ENCODE assay signal across 27 cellular contexts in the genomic region with DNA sequence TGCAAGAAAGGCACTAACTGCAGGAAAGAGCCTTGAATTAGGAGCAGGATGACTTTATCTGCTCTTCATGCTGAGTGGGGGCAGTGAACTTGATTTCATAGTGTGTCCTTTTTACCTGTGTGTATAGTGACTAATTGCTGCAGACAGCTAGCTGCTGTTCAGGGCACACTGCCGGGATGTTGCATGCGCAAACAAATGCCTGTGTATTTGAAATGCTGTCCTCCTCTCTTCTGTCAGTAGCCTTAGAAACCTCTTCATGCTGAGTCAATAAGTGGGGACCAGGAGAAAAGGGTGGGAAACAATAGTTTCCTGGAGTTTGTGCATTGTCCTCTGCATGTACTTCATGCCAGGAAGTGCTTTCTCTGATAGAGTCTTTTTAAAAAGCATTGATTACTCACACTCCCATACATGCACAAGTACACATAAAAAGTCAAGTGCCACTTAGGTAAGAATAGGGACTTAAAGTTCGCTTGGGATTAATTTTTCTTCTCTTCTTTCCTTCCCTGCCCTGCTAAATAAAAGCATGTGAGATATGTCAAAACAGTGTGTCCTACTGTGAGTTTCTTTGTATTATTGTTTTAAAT.
DNase-seq lines count a peak whose midpoint lies in the region; ATAC-seq and TF ChIP-seq lines count a peak whose summit lies in the region.
"Had no signal": no experiment of that assay in that cellular context is flagged by ENCODE, and none has a peak within 500 bp of the region (broad histone marks: within the 10 kb centered on the region; RNA-seq: fewer than 3 reads in every experiment).

No MANE protein-coding gene starts in this region.

- ATAC-seq in HG03025 (IDR thresholded peaks at IDR 0.05; ENCODE audit: low FRiP score, unreplicated experiment) = no peak
- ATAC-seq: activated CD4-positive, alpha-beta T cell treated with anti-CD3 and anti-CD28 coated beads for 36 hours; activated naive CD4-positive, alpha-beta T cell treated with anti-CD3 and anti-CD28 coated beads, Interleukin-2, amount 50 U/mL, for 72 hours; gastroesophageal sphincter; HepG2; left colon; stimulated activated naive B cell treated with anti-CD40 and anti-IgM and Interleukin-4, amounts not matched to agents 10 μg/mL and 1 μg/mL and 100 μg/mL, for 72 hours had no signal

- no peaks in the 10 kb centered on the region for H3K9me2 ChIP-seq in hepatocyte (replicated peaks; ENCODE audit: insufficient read depth)

- H3K4me3 ChIP-seq in hepatocyte (no peak overlapping the region), A673 (ENCODE audit: low read depth, low read length, poor library complexity, severe bottlenecking) (no peak overlapping the region)
- H3K4me3 ChIP-seq: breast epithelium, gastroesophageal sphincter, pancreas had no signal

- no peak overlapping the region for H3K27ac ChIP-seq in hepatocyte
- no peak overlapping the region for H3K27ac ChIP-seq in A673 (ENCODE audit: low read depth, low read length, poor library complexity, severe bottlenecking)
- H3K27ac ChIP-seq: 22Rv1, breast epithelium, C4-2B, pancreas had no signal

- no peak for TF ChIP-seq CTCF in hepatocyte (IDR thresholded peaks at IDR 0.05; ENCODE audit: poor library complexity)
- TF ChIP-seq CTCF in GM13976 (IDR thresholded peaks at IDR 0.05; ENCODE audit: borderline replicate concordance, control extremely low read depth, extremely low read depth, insufficient read depth, missing control alignments) = no peak
- TF ChIP-seq CTCF in A673 (conservative IDR thresholded peaks at IDR 0.05; ENCODE audit: low read depth, low read length) = no peak

- H3K27me3 ChIP-seq in hepatocyte (no peaks in the 10 kb centered on the region), A673 (replicated peaks; ENCODE audit: insufficient read depth, low read depth, low read length, poor library complexity) (no peaks in the 10 kb centered on the region)
- H3K27me3 ChIP-seq: breast epithelium, gastroesophageal sphincter, pancreas had no signal

- POLR2A ChIA-PET in A673 (lab: Charles Lee; ENCODE audit: low non-redundant PET) = no interaction called here

- H3K36me3 ChIP-seq in hepatocyte (replicated peaks; ENCODE audit: insufficient read depth, low read depth) = no peaks in the 10 kb centered on the region
- no peaks in the 10 kb centered on the region for H3K36me3 ChIP-seq in A673 (ENCODE audit: insufficient read depth, low read length, poor library complexity, severe bottlenecking)
- H3K36me3 ChIP-seq: breast epithelium, gastroesophageal sphincter, pancreas had no signal

- BruUV-seq in A673 (replicated peaks; lab: Mats Ljungman, UMichigan) = no TSS peak

- in situ Hi-C loops in GM13976 (cut with MboI; ENCODE audit: low sequenced_read_pairs, unreplicated experiment) = no loop called here

- CTCF ChIA-PET in A673 (lab: Charles Lee) = no interaction called here

- no peaks in the 10 kb centered on the region for H3K9me3 ChIP-seq in hepatocyte (ENCODE audit: low read depth)
- peaks cover 5% of the 10 kb centered on the region for H3K9me3 ChIP-seq in A673 (ENCODE audit: low read depth, low read length, poor library complexity, severe bottlenecking)
- H3K9me3 ChIP-seq: pancreas had no signal

- H2AFZ ChIP-seq in hepatocyte = no peak overlapping the region

- peak overlapping the region; percentile 39 for H3K4me2 ChIP-seq in hepatocyte

- no peaks in the 10 kb centered on the region for H3K4me1 ChIP-seq in hepatocyte (ENCODE audit: insufficient read depth)
- no peaks in the 10 kb centered on the region for H3K4me1 ChIP-seq in A673 (ENCODE audit: insufficient read depth, low read length, poor library complexity, severe bottlenecking)
- H3K4me1 ChIP-seq: breast epithelium, pancreas had no signal

- H3K79me2 ChIP-seq in hepatocyte = no peaks in the 10 kb centered on the region

- intact Hi-C loops in A673 (cut with micrococcal nuclease; ENCODE audit: unreplicated experiment) = no loop called here

- 45% methylated on average over 3 of the region's 3 CpGs for WGBS in hepatocyte (ENCODE audit: low lambda C conversion rate, missing lambda C conversion rate)

- H4K20me1 ChIP-seq in hepatocyte (ENCODE audit: insufficient read depth, poor library complexity, severe bottlenecking) = no peaks in the 10 kb centered on the region

- DNase-seq in NCI-H1417 (lab: John Stamatoyannopoulos, UW) = peak in 2 of 3 experiments; percentile 2 to 69
- no peak for DNase-seq in NCI-H1417 treated with DMSO at 0.1 percent for 48 hours (lab: John Stamatoyannopoulos, UW)
- DNase-seq in NCI-H345 treated with DMSO at 0.1 percent for 48 hours (lab: John Stamatoyannopoulos, UW; ENCODE audit: unreplicated experiment) = peak; percentile 92
- DNase-seq in hepatocyte (ENCODE audit: low spot score) = peak; percentile 33
- no peak for DNase-seq in SIG-M5 treated with dmso at 0.1 percent for 504 hours (lab: John Stamatoyannopoulos, UW; ENCODE audit: unreplicated experiment)
- no peak for DNase-seq in GM13976 (ENCODE audit: low spot score)
- no peak for DNase-seq in A673 (ENCODE audit: low spot score)
- DNase-seq: activated CD4-positive, alpha-beta T cell treated with anti-CD3 and anti-CD28 coated beads for 36 hours; activated CD8-positive, alpha-beta memory T cell treated with anti-CD3 and anti-CD28 coated beads for 24 hours; activated T-cell treated with anti-CD3 and anti-CD28 coated beads for 4 hours; Caco-2; H9; hypothalamus; left colon; NCI-H146; NCI-H69; pancreas; SIG-M5; small intestine; stimulated activated naive B cell treated with anti-CD40 and anti-IgM and Interleukin-4, amounts not matched to agents 10 μg/mL and 1 μg/mL and 100 μg/mL, for 72 hours had no signal

Comparison
In these comparisons a context has a peak if more than half of its experiments do, and no peak if none do; other contexts are left out.
1. DNase-seq: peak in NCI-H1417 (2 of 3), NCI-H345 treated with DMSO at 0.1 percent for 48 hours (single experiment) and hepatocyte (single experiment); none in NCI-H1417 treated with DMSO at 0.1 percent for 48 hours (single experiment), SIG-M5 treated with dmso at 0.1 percent for 504 hours (single experiment), GM13976 (single experiment) and A673 (single experiment).